In genomic region chr16:84724619-84725307, GRCh38 we compare ENCODE assay signal across 12 cellular contexts. TPM values are rescaled to one million over a fixed set of nuclear protein-coding genes. Genes with fewer than 3 reads are reported as not detected.
DNase-seq lines count a peak whose midpoint lies in the region; ATAC-seq, FAIRE-seq and TF ChIP-seq lines count a peak whose summit lies in the region.
"Had no signal": no experiment of that assay in that cellular context is flagged by ENCODE, and none has a peak within 500 bp of the region (broad histone marks: within the 10 kb centered on the region; RNA-seq: fewer than 3 reads in every experiment).

No MANE protein-coding gene starts in this region.

- in situ Hi-C loops in IMR-90 (cut with MboI; ENCODE audit: low sequenced_read_pairs): loop anchor here (5.0 to 25.0 kb wide), 4 partner anchors 47 to 437 kb away; partner anchors contain the start of gene WFDC1
- in situ Hi-C loops in GM12878 (cut with MboI): loop anchor here (5.0 kb wide), 2 partner anchors 102 to 212 kb away; no protein-coding TSS in a partner anchor

- POLR2A ChIA-PET in activated CD4-positive, alpha-beta T cell treated with anti-CD3 and anti-CD28 coated beads for 36 hours (lab: Charles Lee): no interaction called here
- POLR2A ChIA-PET in IMR-90 (lab: Charles Lee; ENCODE audit: unreplicated experiment): no interaction called here
- POLR2A ChIA-PET in GM12878 (lab: Charles Lee): interaction anchor here (0.7 to 2.2 kb wide), 7 partner anchors 12 to 124 kb away, joined by 3 to 9 read pairs (median 5); no protein-coding TSS in a partner anchor

- H3K4me3 ChIP-seq in IMR-90 (ENCODE audit: insufficient read depth, low read depth, low read length) (no peak overlapping the region), GM12878 (no peak overlapping the region; the same call in 1 of the 2 replicates), spleen (no peak overlapping the region)
- H3K4me3 ChIP-seq: A549, right atrium auricular region had no signal

- H2AK5ac ChIP-seq in IMR-90 (ENCODE audit: low read depth, low read length): peak overlapping the region; percentile 63

- no CpG with 5 or more reads among the region's 6 CpGs for WGBS in IMR-90 (ENCODE audit: extremely low coverage in 2 of 2, insufficient read length in 1 of 2), 2 experiments
- 41% methylated on average over 6 of the region's 6 CpGs for WGBS in GM12878 (ENCODE audit: insufficient coverage, insufficient replicate concordance, low lambda C conversion rate, missing lambda C conversion rate)
- 57 to 72% (median 60%) methylated on average over 6 of the region's 6 CpGs for WGBS in spleen, 5 donors

- peaks cover 17% of the 10 kb centered on the region for H3K36me3 Mint-ChIP-seq in activated CD4-positive, alpha-beta T cell treated with anti-CD3 and anti-CD28 coated beads for 36 hours (ENCODE audit: low read depth)

- TF ChIP-seq POLR2A in IMR-90 (IDR thresholded peaks at IDR 0.05; ENCODE audit: low read depth, low read length) (no peak), GM12878 (IDR thresholded peaks at IDR 0.05; ENCODE audit: low read depth, low read length) (no peak), spleen (IDR thresholded peaks at IDR 0.05) (no peak)

- FAIRE-seq in GM12878 (lab: Jason Lieb, UNC): peak; percentile 62
- FAIRE-seq: A549, islet of Langerhans had no signal

- peak overlapping the region in 1 of 2 experiments; percentile 4; a peak in 1 of 4 replicates for H4K8ac ChIP-seq in IMR-90 (ENCODE audit: low read depth in 2 of 2, low read length in 2 of 2)

- no peaks in the 10 kb centered on the region for H3K27me3 ChIP-seq in IMR-90 (ENCODE audit: control insufficient read depth, insufficient read depth, low read length)
- H3K27me3 ChIP-seq in GM12878 (replicated peaks in 1 of 2; ENCODE audit: control insufficient read depth in 2 of 2, insufficient read depth in 2 of 2, low read length in 1 of 2): no peaks in the 10 kb centered on the region
- H3K27me3 ChIP-seq in spleen (replicated peaks in 1 of 7): no peaks in the 10 kb centered on the region
- H3K27me3 ChIP-seq: right atrium auricular region had no signal

- no peak for TF ChIP-seq CTCF in IMR-90 (conservative IDR thresholded peaks at IDR 0.05; ENCODE audit: low read depth, low read length)
- no peak for TF ChIP-seq CTCF in GM12878 (IDR thresholded peaks at IDR 0.05 in 2 of 3, conservative IDR thresholded peaks at IDR 0.05 in 1 of 3; ENCODE audit: control insufficient read depth in 2 of 3, extremely low read depth in 1 of 3, insufficient read depth in 1 of 3, low read depth in 3 of 3, low read length in 3 of 3)
- no peak for TF ChIP-seq CTCF in spleen (IDR thresholded peaks at IDR 0.05 in 8 of 11, conservative IDR thresholded peaks at IDR 0.05 in 3 of 11)

- H3K23ac ChIP-seq in IMR-90 (ENCODE audit: low read depth, low read length): peak overlapping the region; percentile 86; the same call in 1 of the 2 replicates

- SMC1A ChIA-PET in GM12878 (lab: Charles Lee; ENCODE audit: uncharacterized antibody, unreplicated experiment): interaction anchor here (0.9 to 5.8 kb wide), 19 partner anchors 9 to 218 kb away, joined by 3 to 88 read pairs (median 10); no protein-coding TSS in a partner anchor

- dilution Hi-C loops in IMR-90 (cut with HindIII; ENCODE audit: low sequenced_read_pairs, unreplicated experiment): no loop called here

- no peak overlapping the region for H2AK9ac ChIP-seq in IMR-90 (replicated peaks; ENCODE audit: low read depth, low read length, poor library complexity)

- BruUV-seq in IMR-90 (replicated peaks; lab: Mats Ljungman, UMichigan): no TSS peak
- no TSS peak for BruUV-seq in GM12878 (replicated peaks; lab: Mats Ljungman, UMichigan)

- H3K4me2 ChIP-seq in IMR-90 (ENCODE audit: low read depth, low read length) (peak overlapping the region; percentile 5; the same call in 1 of the 2 replicates), GM12878 (ENCODE audit: control insufficient read depth, insufficient read depth) (peak overlapping the region; percentile 46)
- H3K4me2 ChIP-seq: A549 had no signal

- H3K14ac ChIP-seq in IMR-90 (replicated peaks; ENCODE audit: low read depth, low read length): 0 out of 2 replicates have a peak overlapping the region, but pooled peaks have one; percentile 20

- peak; percentile 89 for ATAC-seq in activated CD4-positive, alpha-beta T cell treated with anti-CD3 and anti-CD28 coated beads for 36 hours
- no peak; the same call in 1 of the 2 replicates for ATAC-seq in IMR-90 (ENCODE audit: low read depth)
- ATAC-seq in GM12878: peak; percentile 32
- no peak for ATAC-seq in GM19023 (IDR thresholded peaks at IDR 0.05; ENCODE audit: unreplicated experiment)
- ATAC-seq: A549 had no signal

- RAD21 ChIA-PET in GM12878 (lab: Charles Lee; ENCODE audit: unreplicated experiment): interaction anchor here (0.8 to 7.1 kb wide), 12 partner anchors 14 to 243 kb away, joined by 3 to 67 read pairs (median 18); partner anchors contain the start of gene KLHL36

- H3K4me3 Mint-ChIP-seq in activated CD4-positive, alpha-beta T cell treated with anti-CD3 and anti-CD28 coated beads for 36 hours: peak overlapping the region; percentile 1

- H2BK15ac ChIP-seq in IMR-90 (ENCODE audit: low read depth, low read length): 0 out of 3 replicates have a peak overlapping the region, but pooled peaks have one; percentile 1

- H3K9ac ChIP-seq in IMR-90 (ENCODE audit: low read depth, low read length) (peak overlapping the region; percentile 38; the same call in 1 of the 2 replicates), GM12878 (ENCODE audit: control insufficient read depth, insufficient read depth, low read length) (no peak overlapping the region)

- TF ChIP-seq RAD21 in IMR-90 (IDR thresholded peaks at IDR 0.05; ENCODE audit: low read length) (no peak), GM12878 (IDR thresholded peaks at IDR 0.05; ENCODE audit: insufficient read depth, low read depth, low read length) (no peak)

- no peak overlapping the region for H2AFZ ChIP-seq in IMR-90 (replicated peaks; ENCODE audit: low read length, poor library complexity)
- H2AFZ ChIP-seq in GM12878 (ENCODE audit: control insufficient read depth, low read depth, low read length): no peak overlapping the region

- H3K27ac Mint-ChIP-seq in activated CD4-positive, alpha-beta T cell treated with anti-CD3 and anti-CD28 coated beads for 36 hours: peak overlapping the region; percentile 69

- intact Hi-C loops in activated CD4-positive, alpha-beta T cell treated with anti-CD3 and anti-CD28 coated beads for 36 hours (cut with DNase I, micrococcal nuclease): loop anchor here (2.0 to 5.0 kb wide), 4 partner anchors 24 to 447 kb away; no protein-coding TSS in a partner anchor
- intact Hi-C loops in IMR-90 (cut with micrococcal nuclease) (no loop called here), GM12878 (cut with micrococcal nuclease; ENCODE audit: unreplicated experiment) (no loop called here), spleen (cut with DNase I; ENCODE audit: low total_unique reads) (loop anchor here (5.0 kb wide), 3 partner anchors 52 to 212 kb away; no protein-coding TSS in a partner anchor)

- H2BK120ac ChIP-seq in IMR-90 (ENCODE audit: low read depth, low read length): peak overlapping the region; percentile 0; the same call in 1 of the 2 replicates

- H3K79me1 ChIP-seq in IMR-90 (ENCODE audit: low read depth in 1 of 2, low read length in 2 of 2): peaks cover 6 to 74% of the 10 kb centered on the region in 2 experiments; a peak in 3 of 4 replicates

- no peaks in the 10 kb centered on the region for H3K9me3 ChIP-seq in IMR-90 (ENCODE audit: control insufficient read depth, insufficient read depth, low read length)
- no peaks in the 10 kb centered on the region for H3K9me3 ChIP-seq in GM12878 (replicated peaks; ENCODE audit: control insufficient read depth, insufficient read depth, low read length)
- H3K9me3 ChIP-seq in spleen: no peaks in the 10 kb centered on the region
- H3K9me3 ChIP-seq: A549, right atrium auricular region had no signal

- H3K9me3 Mint-ChIP-seq in activated CD4-positive, alpha-beta T cell treated with anti-CD3 and anti-CD28 coated beads for 36 hours (ENCODE audit: low read depth): no peaks in the 10 kb centered on the region

- peak; percentile 45 for DNase-seq in activated CD4-positive, alpha-beta T cell treated with anti-CD3 and anti-CD28 coated beads for 36 hours
- DNase-seq in activated CD4-positive, alpha-beta T cell treated with anti-CD3 and anti-CD28 coated beads, Interleukin-2, amount 50 U/mL, for 1 hour: no peak
- DNase-seq in IMR-90 (peak; percentile 44), GM12878 (ENCODE audit: low read depth, low spot score) (no peak), spleen (no peak), NCI-H2081 treated with DMSO at 0.1 percent for 48 hours (lab: John Stamatoyannopoulos, UW) (no peak), kidney glomerular epithelial cell (lab: John Stamatoyannopoulos, UW) (no peak)
- DNase-seq: cortex of kidney had no signal

- H3K36me3 ChIP-seq in IMR-90 (ENCODE audit: control insufficient read depth, insufficient read depth, low read length) (no peaks in the 10 kb centered on the region), GM12878 (ENCODE audit: control insufficient read depth in 2 of 2, insufficient read depth in 2 of 2, low read length in 1 of 2) (peaks cover 2% of the 10 kb centered on the region in 2 experiments; a peak in 2 of 4 replicates), spleen (peaks cover 0 to 14% (median 0%) of the 10 kb centered on the region in 6 donors)
- H3K36me3 ChIP-seq: right atrium auricular region had no signal

- peaks cover 96% of the 10 kb centered on the region for H3K79me2 ChIP-seq in GM12878 (ENCODE audit: control insufficient read depth, insufficient read depth, low read length)

- H3K27ac ChIP-seq in IMR-90 (ENCODE audit: insufficient read depth, low read length) (peak overlapping the region; percentile 27; the same call in 1 of the 2 replicates), GM12878 (ENCODE audit: control insufficient read depth, insufficient read depth) (peak overlapping the region; percentile 16), spleen (peak overlapping the region in 5 of 8 donors; percentile 12 to 48 (median 15))
- H3K27ac ChIP-seq: A549, right atrium auricular region had no signal

- no peaks in the 10 kb centered on the region for H3K27me3 Mint-ChIP-seq in activated CD4-positive, alpha-beta T cell treated with anti-CD3 and anti-CD28 coated beads for 36 hours

- H3K4me1 Mint-ChIP-seq in activated CD4-positive, alpha-beta T cell treated with anti-CD3 and anti-CD28 coated beads for 36 hours: peaks cover 73% of the 10 kb centered on the region

- peaks cover 56% of the 10 kb centered on the region for H4K20me1 ChIP-seq in IMR-90 (ENCODE audit: insufficient read depth, low read length)
- no peaks in the 10 kb centered on the region for H4K20me1 ChIP-seq in GM12878 (ENCODE audit: control insufficient read depth, insufficient read depth)

- peaks cover 8% of the 10 kb centered on the region for H3K9me1 ChIP-seq in IMR-90 (ENCODE audit: insufficient read depth, low read length)

- no peak overlapping the region for H3K18ac ChIP-seq in IMR-90 (ENCODE audit: low read depth, low read length)

- no peak overlapping the region for H3K56ac ChIP-seq in IMR-90 (ENCODE audit: extremely low read depth, insufficient read depth, low read length)

- peak overlapping the region; percentile 35 for H2BK5ac ChIP-seq in IMR-90 (ENCODE audit: low read depth, low read length, poor library complexity, severe bottlenecking)

- TF ChIP-seq EP300 in GM12878 (IDR thresholded peaks at IDR 0.05; ENCODE audit: borderline replicate concordance in 1 of 2, control insufficient read depth in 1 of 2, low read depth in 2 of 2, low read length in 2 of 2): no peak

- H3K4ac ChIP-seq in IMR-90 (ENCODE audit: low read depth, low read length): peak overlapping the region; percentile 11; the same call in 1 of the 2 replicates

- H3K4me1 ChIP-seq in IMR-90 (ENCODE audit: control insufficient read depth, insufficient read depth, low read length): peaks cover 14% of the 10 kb centered on the region
- H3K4me1 ChIP-seq in GM12878 (ENCODE audit: control insufficient read depth, insufficient read depth, low read length): peaks cover 44% of the 10 kb centered on the region
- peaks cover 44 to 92% (median 71%) of the 10 kb centered on the region in 6 donors for H3K4me1 ChIP-seq in spleen

- H2BK20ac ChIP-seq in IMR-90 (ENCODE audit: low read depth, low read length): 0 out of 2 replicates have a peak overlapping the region, but pooled peaks have one; percentile 21

- H4K91ac ChIP-seq in IMR-90 (ENCODE audit: insufficient read depth, low read depth, low read length): no peak overlapping the region

- CTCF ChIA-PET in activated CD4-positive, alpha-beta T cell treated with anti-CD3 and anti-CD28 coated beads for 36 hours (lab: Charles Lee): interaction anchor here (0.6 to 5.3 kb wide), 20 partner anchors 10 to 453 kb away, joined by 3 to 80 read pairs (median 10); partner anchors contain the start of gene KLHL36
- CTCF ChIA-PET in IMR-90 (lab: Yijun Ruan, JAX) (interaction anchor here (0.6 to 2.4 kb wide), 5 partner anchors 14 to 666 kb away, joined by 3 to 12 read pairs (median 4); no protein-coding TSS in a partner anchor), GM12878 (lab: Yijun Ruan, JAX) (interaction anchor here (0.7 to 10.5 kb wide), 22 partner anchors 9 to 246 kb away, joined by 3 to 196 read pairs (median 14); no protein-coding TSS in a partner anchor)

- no peak overlapping the region for H4K5ac ChIP-seq in IMR-90 (ENCODE audit: low read depth, low read length)

RNA-seq across cellular contexts. Expression of gene USP10, which starts 25.0 kb away (rescaled TPM):
- 100 to 1,000 TPM; 117 to 133 TPM for total RNA-seq in activated CD4-positive, alpha-beta T cell treated with anti-CD3 and anti-CD28 coated beads for 36 hours
- 54.3 and 61.9 TPM in 2 replicates for total RNA-seq in IMR-90 (2012; rRNA removed)
- polyA plus RNA-seq in IMR-90 (2012; rRNA removed): 79.0 and 85.5 TPM in 2 replicates
- polyA plus RNA-seq in IMR-90 (2012; cell fraction: cytosol; rRNA removed): 33.5 and 44.0 TPM in 2 replicates
- polyA plus RNA-seq in IMR-90 (2012; cell fraction: nucleus; rRNA removed; ENCODE audit: low replicate concordance): 67.7 and 84.6 TPM in 2 replicates
- 199 and 215 TPM in 2 replicates for total RNA-seq in GM12878 (2013; cell fraction: nucleolus; rRNA removed)
- total RNA-seq in GM12878 (2014; rRNA removed): 70.7 and 77.3 TPM in 2 replicates
- 80.8 and 85.2 TPM in 2 replicates for total RNA-seq in GM12878 (2014; rRNA removed; fragmentation: Illumina TruSeq; extraction: Trizol)
- total RNA-seq in GM12878 (2021): 119 and 122 TPM in 2 replicates
- 47.5 TPM for polyA plus RNA-seq in GM12878 (2011; ENCODE audit: low read depth)
- 74.7 and 125 TPM in 2 replicates for polyA plus RNA-seq in GM12878 (2011; rRNA removed)
- 121 and 122 TPM in 2 replicates for polyA plus RNA-seq in GM12878 (2011; cell fraction: cytosol; rRNA removed)
- polyA plus RNA-seq in GM12878 (2011; cell fraction: nucleus; rRNA removed): 109 and 126 TPM in 2 replicates
- 67.1 and 71.5 TPM in 2 replicates for polyA plus RNA-seq in GM12878 (2012)
- 133 and 198 TPM in 2 replicates for polyA plus RNA-seq in GM12878 (2014; fragmentation: Illumina TruSeq; extraction: Trizol)
- polyA plus RNA-seq in GM12878 (2014; fragmentation: Nextera tagmentation; extraction: Ambion mirVana): 10 to 100 TPM; 46.1 to 47.7 TPM
- polyA plus RNA-seq in GM12878 (2014; rRNA removed): 87.5 and 87.9 TPM in 2 replicates
- polyA plus RNA-seq in GM12878 (2016; fragmentation: Nextera tagmentation; extraction: Ambion mirVana): 100 to 1,000 TPM; 143 to 160 TPM
- 227 and 233 TPM in 2 replicates for polyA minus RNA-seq in GM12878 (2011; rRNA and poly(A)+ RNA removed)
- polyA minus RNA-seq in GM12878 (2011; cell fraction: cytosol; rRNA and poly(A)+ RNA removed): 47.4 and 71.6 TPM in 2 replicates
- 39.7 and 77.1 TPM in 2 replicates for polyA minus RNA-seq in GM12878 (2011; cell fraction: nucleus; rRNA and poly(A)+ RNA removed)
- total RNA-seq in spleen: 100 to 1,000 TPM in 1 of 7 donors, 10 to 100 TPM in 6; 76.7 to 105 (median 87.7) TPM
- 10 to 100 TPM; 28.1 to 36.5 (median 36.3) TPM for polyA plus RNA-seq in spleen

Comparison
In these comparisons a context has a peak if more than half of its experiments do, and no peak if none do; other contexts are left out.
1. DNase-seq: peak in activated CD4-positive, alpha-beta T cell treated with anti-CD3 and anti-CD28 coated beads for 36 hours (single experiment) and IMR-90 (single experiment); none in activated CD4-positive, alpha-beta T cell treated with anti-CD3 and anti-CD28 coated beads, Interleukin-2, amount 50 U/mL, for 1 hour (single experiment), GM12878 (single experiment), spleen (single experiment), NCI-H2081 treated with DMSO at 0.1 percent for 48 hours (single experiment) and kidney glomerular epithelial cell (single experiment).
2. ATAC-seq: peak in activated CD4-positive, alpha-beta T cell treated with anti-CD3 and anti-CD28 coated beads for 36 hours (single experiment) and GM12878 (single experiment); none in IMR-90 (single experiment) and GM19023 (single experiment).
3. intact Hi-C loops: an anchor here in activated CD4-positive, alpha-beta T cell treated with anti-CD3 and anti-CD28 coated beads for 36 hours (2.0 to 5.0 kb wide) and spleen (5.0 kb wide); none called in IMR-90 and GM12878.
4. Peak in every context shown above with its lines, with median percentiles within 50 percentile points of each other: H3K27ac ChIP-seq.